Comparison of ENCODE assay signal across 14 cellular contexts in genomic region chr1:18108313-18109057, GRCh38. TPM values are rescaled to one million over a fixed set of nuclear protein-coding genes. Genes with fewer than 3 reads are reported as not detected.
A peak's percentile ranks its signal among the peaks of the same experiment; 100 is the strongest.
DNase-seq lines count a peak whose midpoint lies in the region; ATAC-seq, FAIRE-seq and TF ChIP-seq lines count a peak whose summit lies in the region.
"Had no signal": no experiment of that assay in that cellular context is flagged by ENCODE, and none has a peak within 500 bp of the region (broad histone marks: within the 10 kb centered on the region; RNA-seq: fewer than 3 reads in every experiment).

No MANE protein-coding gene starts in this region.

- POLR2A ChIA-PET in A549 (lab: Yijun Ruan, JAX) = no interaction called here

- no peak for TF ChIP-seq RAD21 in A549 (conservative IDR thresholded peaks at IDR 0.05 in 1 of 2, IDR thresholded peaks at IDR 0.05 in 1 of 2)

- 13% methylated on average over 24 of the region's 24 CpGs for WGBS in A549 (ENCODE audit: missing lambda C conversion rate)

- no peak for TF ChIP-seq EP300 in A549 (IDR thresholded peaks at IDR 0.05)

- H3K36me3 ChIP-seq in bronchial epithelial cell (ENCODE audit: control insufficient read depth, insufficient read depth, low read length) = no peaks in the 10 kb centered on the region

- peaks cover 98% of the 10 kb centered on the region for H3K27me3 Mint-ChIP-seq in nephron (ENCODE audit: low read depth)

- no peaks in the 10 kb centered on the region for H3K9me3 Mint-ChIP-seq in nephron
- H3K9me3 Mint-ChIP-seq: activated T-cell treated with anti-CD3 and anti-CD28 coated beads, Interleukin-2, amount 50 U/mL, for 4 hours had no signal

- DNase-seq in A549 (ENCODE audit: low read depth in 1 of 2, low spot score in 1 of 2) = no peak
- DNase-seq in G401 (ENCODE audit: low spot score) = peak; percentile 63
- no peak for DNase-seq in bronchial epithelial cell (ENCODE audit: low read depth)
- DNase-seq in NCI-H2081 (lab: John Stamatoyannopoulos, UW) = no peak
- DNase-seq in MV-4-11 (lab: John Stamatoyannopoulos, UW) = no peak
- no peak for DNase-seq in GM03348 (ENCODE audit: low spot score)
- DNase-seq: activated T-cell treated with anti-CD3 and anti-CD28 coated beads, Interleukin-2, amount 50 U/mL, for 4 hours; CD4-positive, CD25-positive, alpha-beta regulatory T cell; naive B cell; NCI-H1417 treated with DMSO at 0.1 percent for 48 hours had no signal

- CTCF ChIA-PET in A549 (lab: Yijun Ruan, JAX) = interaction anchor here (0.6 kb wide), 1 partner anchor 454 kb away, joined by 3 read pairs; no protein-coding TSS in a partner anchor

- H3K27ac Mint-ChIP-seq in nephron = no peak overlapping the region

- no peaks in the 10 kb centered on the region for H3K36me3 Mint-ChIP-seq in nephron (ENCODE audit: low read depth)
- H3K36me3 Mint-ChIP-seq: CD4-positive, CD25-positive, alpha-beta regulatory T cell had no signal

- in situ Hi-C loops in G401 (cut with HindIII; ENCODE audit: low sequenced_read_pairs) = no loop called here

- TF ChIP-seq CTCF in A549 (IDR thresholded peaks at IDR 0.05) (no peak), bronchial epithelial cell (IDR thresholded peaks at IDR 0.05; ENCODE audit: insufficient read depth, low read length, severe bottlenecking) (no peak), nephron (IDR thresholded peaks at IDR 0.05; ENCODE audit: unreplicated experiment in 3 of 3) (no peak)

- H3K27ac ChIP-seq in A549 = no peak overlapping the region
- H3K27ac ChIP-seq: GM23248 had no signal

- no peak overlapping the region for H3K4me3 ChIP-seq in A549
- no peak overlapping the region for H3K4me3 ChIP-seq in bronchial epithelial cell (ENCODE audit: low read depth, low read length)
- H3K4me3 ChIP-seq: GM23248 had no signal

- H3K27me3 ChIP-seq in bronchial epithelial cell (ENCODE audit: control insufficient read depth, insufficient read depth, low read length) = peaks cover 38% of the 10 kb centered on the region

- peak overlapping the region; percentile 84; the same call in 2 of the 3 replicates for H3K4me2 ChIP-seq in A549

- no peak for ATAC-seq in A549
- no peak for ATAC-seq in GM19463 (IDR thresholded peaks at IDR 0.05; ENCODE audit: unreplicated experiment)
- ATAC-seq: activated T-cell treated with anti-CD3 and anti-CD28 coated beads, Interleukin-2, amount 50 U/mL, for 4 hours had no signal

- no peak for TF ChIP-seq POLR2A in A549 (IDR thresholded peaks at IDR 0.05; ENCODE audit: low read length)

- no peak for FAIRE-seq in A549 (lab: Jason Lieb, UNC)
- FAIRE-seq in bronchial epithelial cell (lab: Jason Lieb, UNC) = peak; percentile 84
- FAIRE-seq: TTC549 had no signal

- H3K4me1 ChIP-seq in A549 = peaks cover 11% of the 10 kb centered on the region; the same call in 1 of the 3 replicates

- peak overlapping the region; percentile 57 to 65 (median 60) for H3K4me3 Mint-ChIP-seq in nephron
- H3K4me3 Mint-ChIP-seq: activated T-cell treated with anti-CD3 and anti-CD28 coated beads, Interleukin-2, amount 50 U/mL, for 4 hours; CD4-positive, CD25-positive, alpha-beta regulatory T cell had no signal

- no peaks in the 10 kb centered on the region for H3K9me3 ChIP-seq in A549

- peaks cover 23% of the 10 kb centered on the region for H3K4me1 Mint-ChIP-seq in nephron

TF ChIP-seq in A549, 52 proteins besides CTCF, POLR2A, EP300 and RAD21:
- no peak for TF ChIP-seq REST (IDR thresholded peaks at IDR 0.05)
- no peak for TF ChIP-seq MAZ (IDR thresholded peaks at IDR 0.05; ENCODE audit: borderline replicate concordance, low read depth, low read length)
- no peak for TF ChIP-seq USF2 (IDR thresholded peaks at IDR 0.05)
- TF ChIP-seq PHF8 (IDR thresholded peaks at IDR 0.05; ENCODE audit: borderline replicate concordance, low read depth) = no peak
- no peak for TF ChIP-seq HMGXB4 (CRISPR knock-in tag; IDR thresholded peaks at IDR 0.05; ENCODE audit: borderline replicate concordance)
- no peak for TF ChIP-seq HOXB5 (CRISPR knock-in tag; IDR thresholded peaks at IDR 0.05)
- no peak for TF ChIP-seq MAFK (IDR thresholded peaks at IDR 0.05; ENCODE audit: partially characterized antibody)
- TF ChIP-seq RARB (CRISPR knock-in tag; IDR thresholded peaks at IDR 0.05) = no peak
- TF ChIP-seq CHD2 (IDR thresholded peaks at IDR 0.05; ENCODE audit: low read length, partially characterized antibody) = no peak

RNA-seq across cellular contexts. Expression of gene IGSF21, which starts 0.9 kb away (rescaled TPM):
- polyA plus RNA-seq in A549 (2011; rRNA removed) (not detected in 2 replicates), A549 (2017; fragmentation: RNase III; extraction: RNeasy Plus Mini Kit Qiagen cat#74134 plus additional on column Dnase treatment) (not detected in 3 replicates)
- not detected in 2 replicates for polyA plus RNA-seq in A549 (2012; cell fraction: cytosol; rRNA removed)
- not detected in 2 replicates for polyA plus RNA-seq in A549 (2012; cell fraction: nucleus; rRNA removed)
- polyA minus RNA-seq in A549 (2011; rRNA and poly(A)+ RNA removed) = not detected in 2 replicates
- total RNA-seq in G401 (2014; rRNA removed; shearing (Covaris generic)) = not detected in 2 replicates
- not detected in 2 replicates for total RNA-seq in bronchial epithelial cell
- total RNA-seq: activated T-cell treated with anti-CD3 and anti-CD28 coated beads, Interleukin-2, amount 50 U/mL, for 4 hours; CD4-positive, CD25-positive, alpha-beta regulatory T cell; GM23248 had no signal
- polyA plus RNA-seq: CD4-positive, CD25-positive, alpha-beta regulatory T cell; GM23248 had no signal
